16 cellular contexts compared by ENCODE assay signal in genomic region chr1:66262233-66262632, GRCh38.
DNase-seq lines count a peak whose midpoint lies in the region; ATAC-seq, FAIRE-seq and TF ChIP-seq lines count a peak whose summit lies in the region.
"Had no signal": no experiment of that assay in that cellular context is flagged by ENCODE, and none has a peak within 500 bp of the region (broad histone marks: within the 10 kb centered on the region; RNA-seq: fewer than 3 reads in every experiment).

No MANE protein-coding gene starts in this region.

- H3K14ac ChIP-seq in H1 (ENCODE audit: insufficient read length), result no peak overlapping the region

- H3K36me3 ChIP-seq in BJ (ENCODE audit: control insufficient read depth, insufficient read depth, low read length) (no peaks in the 10 kb centered on the region), PC-3 (ENCODE audit: low read depth, low read length) (no peaks in the 10 kb centered on the region), H1 (ENCODE audit: control insufficient read depth in 2 of 4, insufficient read depth in 4 of 4, low read length in 3 of 4) (no peaks in the 10 kb centered on the region), mucosa of rectum (ENCODE audit: control insufficient read depth in 2 of 2, insufficient read depth in 2 of 2, low read length in 2 of 2) (no peaks in the 10 kb centered on the region), BE2C (no peaks in the 10 kb centered on the region)
- H3K36me3 ChIP-seq: SJCRH30 had no signal

- H3K27ac Mint-ChIP-seq in T-helper 2 cell treated with Interferon-gamma antibody and Interleukin-4, amounts not matched to agents 5 μg/mL and 100 μg/mL, for 36 hours, result no peak overlapping the region
- H3K27ac Mint-ChIP-seq: activated CD4-positive, alpha-beta memory T cell treated with anti-CD3 and anti-CD28 coated beads for 36 hours; activated naive CD4-positive, alpha-beta T cell treated with anti-CD3 and anti-CD28 coated beads, Interleukin-2, amount 50 U/mL, for 72 hours; IgD-negative memory B cell; type B pancreatic cell had no signal

- CTCF ChIA-PET in BJ (lab: Yijun Ruan, JAX), result interaction anchor here (1.0 to 1.9 kb wide), 2 partner anchors 37 to 80 kb away, joined by 4 read pairs; no protein-coding TSS in a partner anchor
- CTCF ChIA-PET in PC-3 (lab: Charles Lee), result no interaction called here
- CTCF ChIA-PET in H1 (lab: Charles Lee; ENCODE audit: partially characterized antibody), result interaction anchor here (0.7 to 2.8 kb wide), 2 partner anchors 183 to 192 kb away, joined by 4 to 26 read pairs; no protein-coding TSS in a partner anchor

- H3F3A ChIP-seq in PC-3 (ENCODE audit: low read length, unreplicated experiment), result no peaks in the 10 kb centered on the region

- no TSS peak for BruUV-seq in PC-3 (replicated peaks; lab: Mats Ljungman, UMichigan)

- H4K8ac ChIP-seq in H1 (ENCODE audit: extremely low read depth, insufficient read depth, low read length), result no peak overlapping the region

- DNase-seq in BJ (ENCODE audit: low read depth), result peak; percentile 92
- DNase-seq in PC-3, result peak; percentile 97
- DNase-seq in H1 (ENCODE audit: low read depth in 1 of 2, low spot score in 2 of 2), result no peak
- no peak for DNase-seq in BE2C
- DNase-seq in DMS 273 treated with DMSO at 0.1 percent for 48 hours (lab: John Stamatoyannopoulos, UW), result no peak
- no peak for DNase-seq in T-helper 2 cell treated with Interferon-gamma antibody and Interleukin-4, amounts not matched to agents 5 μg/mL and 100 μg/mL, for 36 hours (ENCODE audit: low spot score)
- DNase-seq: activated CD4-positive, alpha-beta memory T cell treated with anti-CD3 and anti-CD28 coated beads for 36 hours; CD8-positive, alpha-beta memory T cell; nucleus accumbens had no signal

- peak overlapping the region; percentile 36 for H3K4me2 ChIP-seq in PC-3 (ENCODE audit: low read length)
- H3K4me2 ChIP-seq in H1 (ENCODE audit: insufficient read depth in 1 of 2, low read depth in 2 of 2, low read length in 2 of 2), result no peak overlapping the region

- no peak overlapping the region for H2AK5ac ChIP-seq in H1 (ENCODE audit: low read depth, low read length)

- no peak overlapping the region for H3K56ac ChIP-seq in H1 (replicated peaks; ENCODE audit: insufficient read length, low read depth, low read length)

- H3K4me1 Mint-ChIP-seq in T-helper 2 cell treated with Interferon-gamma antibody and Interleukin-4, amounts not matched to agents 5 μg/mL and 100 μg/mL, for 36 hours (ENCODE audit: low read depth), result peaks cover 25% of the 10 kb centered on the region

- WGBS in H1 (ENCODE audit: extremely low coverage in 1 of 2, insufficient coverage in 1 of 2, insufficient read length in 1 of 2, insufficient replicate concordance in 2 of 2, low coverage in 1 of 2, low lambda C conversion rate in 2 of 2, missing lambda C conversion rate in 1 of 2), 2 experiments, result 92% methylated on average over 4 of the region's 4 CpGs; no CpG with 5 or more reads in 1 of the 2 experiments

- no peaks in the 10 kb centered on the region for H3K36me3 Mint-ChIP-seq in T-helper 2 cell treated with Interferon-gamma antibody and Interleukin-4, amounts not matched to agents 5 μg/mL and 100 μg/mL, for 36 hours (ENCODE audit: low read depth)
- H3K36me3 Mint-ChIP-seq: activated CD4-positive, alpha-beta memory T cell treated with anti-CD3 and anti-CD28 coated beads for 36 hours; IgD-negative memory B cell; type B pancreatic cell had no signal

- H2BK15ac ChIP-seq in H1 (ENCODE audit: low read length), result no peak overlapping the region

- peaks cover 49% of the 10 kb centered on the region for H3K4me1 ChIP-seq in PC-3 (ENCODE audit: insufficient read depth, low read length)
- H3K4me1 ChIP-seq in H1 (replicated peaks in 1 of 4; ENCODE audit: control insufficient read depth in 3 of 4, insufficient read depth in 4 of 4, low read length in 3 of 4), result peaks cover 0 to 3% (median under 1%) of the 10 kb centered on the region in 4 experiments; a peak in 2 of 7 replicates
- peaks cover 0 to 5% of the 10 kb centered on the region in 2 donors for H3K4me1 ChIP-seq in mucosa of rectum (ENCODE audit: control insufficient read depth in 2 of 2, insufficient read depth in 2 of 2, low read length in 2 of 2)
- H3K4me1 ChIP-seq in BE2C, result no peaks in the 10 kb centered on the region; the same call in 1 of the 2 replicates

- H4K20me1 ChIP-seq in PC-3 (ENCODE audit: low read length) (no peaks in the 10 kb centered on the region), H1 (replicated peaks in 1 of 2; ENCODE audit: control insufficient read depth in 1 of 2, insufficient read depth in 2 of 2, low read length in 2 of 2) (no peaks in the 10 kb centered on the region)

- H4K5ac ChIP-seq in H1 (ENCODE audit: insufficient read length, low read depth, low read length), result no peak overlapping the region

- H4K91ac ChIP-seq in H1 (replicated peaks; ENCODE audit: insufficient read length, low read length), result no peak overlapping the region

- no peak overlapping the region for H2BK12ac ChIP-seq in H1 (ENCODE audit: low read depth, low read length)

- no peak for TF ChIP-seq EP300 in H1 (IDR thresholded peaks at IDR 0.05; ENCODE audit: borderline replicate concordance in 1 of 2, low read depth in 2 of 2, low read length in 2 of 2)

- no peaks in the 10 kb centered on the region for H3K9me3 ChIP-seq in PC-3 (ENCODE audit: low read length)
- no peaks in the 10 kb centered on the region for H3K9me3 ChIP-seq in H1 (ENCODE audit: insufficient read depth in 2 of 2, low read depth in 1 of 2, low read length in 1 of 2)
- H3K9me3 ChIP-seq in mucosa of rectum (ENCODE audit: control insufficient read depth in 2 of 2, low read length in 2 of 2), result no peaks in the 10 kb centered on the region
- no peaks in the 10 kb centered on the region for H3K9me3 ChIP-seq in BE2C
- H3K9me3 ChIP-seq: SJCRH30 had no signal

- H2BK120ac ChIP-seq in H1 (replicated peaks; ENCODE audit: low read depth, low read length), result no peak overlapping the region

- ATAC-seq in PC-3 (peak; percentile 93), HG02973 (IDR thresholded peaks at IDR 0.05; ENCODE audit: unreplicated experiment) (no peak)
- ATAC-seq: activated naive CD4-positive, alpha-beta T cell treated with anti-CD3 and anti-CD28 coated beads, Interleukin-2, amount 50 U/mL, for 72 hours had no signal

- TF ChIP-seq RAD21 in H1 (IDR thresholded peaks at IDR 0.05 in 1 of 2, conservative IDR thresholded peaks at IDR 0.05 in 1 of 2; ENCODE audit: low read depth in 2 of 2, low read length in 2 of 2), result no peak

- H2BK5ac ChIP-seq in H1 (ENCODE audit: low read depth, low read length), result no peak overlapping the region

- H3K27me3 Mint-ChIP-seq in T-helper 2 cell treated with Interferon-gamma antibody and Interleukin-4, amounts not matched to agents 5 μg/mL and 100 μg/mL, for 36 hours (ENCODE audit: low read depth), result peaks cover 15% of the 10 kb centered on the region
- H3K27me3 Mint-ChIP-seq: activated CD4-positive, alpha-beta memory T cell treated with anti-CD3 and anti-CD28 coated beads for 36 hours; CD8-positive, alpha-beta memory T cell; IgD-negative memory B cell; type B pancreatic cell had no signal

- no peaks in the 10 kb centered on the region for H3K23me2 ChIP-seq in H1 (ENCODE audit: low read depth, low read length)

- POLR2A ChIA-PET in BJ (lab: Charles Lee), result no interaction called here
- POLR2A ChIA-PET in PC-3 (lab: Charles Lee; ENCODE audit: unreplicated experiment), result no interaction called here
- POLR2A ChIA-PET in H1 (lab: Charles Lee; ENCODE audit: partially characterized antibody), result no interaction called here

- H3K27me3 ChIP-seq in BJ (ENCODE audit: control insufficient read depth, insufficient read depth, low read length), result no peaks in the 10 kb centered on the region
- no peaks in the 10 kb centered on the region for H3K27me3 ChIP-seq in PC-3 (ENCODE audit: low read length)
- no peaks in the 10 kb centered on the region for H3K27me3 ChIP-seq in H1 (replicated peaks in 1 of 4; ENCODE audit: control insufficient read depth in 3 of 4, extremely low read depth in 1 of 4, insufficient read depth in 3 of 4, low read length in 3 of 4)
- H3K27me3 ChIP-seq in mucosa of rectum (ENCODE audit: control insufficient read depth in 2 of 2, insufficient read depth in 2 of 2, low read length in 2 of 2), result no peaks in the 10 kb centered on the region
- no peaks in the 10 kb centered on the region for H3K27me3 ChIP-seq in BE2C
- H3K27me3 ChIP-seq: SJCRH30 had no signal

- H3K9me2 ChIP-seq in PC-3 (replicated peaks; ENCODE audit: low read length), result no peaks in the 10 kb centered on the region

- FAIRE-seq in H1 (lab: Jason Lieb, UNC), result peak; percentile 32
- FAIRE-seq: GM12892 had no signal

- TF ChIP-seq CTCF in BJ (IDR thresholded peaks at IDR 0.05; ENCODE audit: insufficient read depth, low read depth, low read length) (no peak), PC-3 (conservative IDR thresholded peaks at IDR 0.05; ENCODE audit: low read depth, low read length) (no peak), H1 (IDR thresholded peaks at IDR 0.05; ENCODE audit: control extremely low read depth in 1 of 3, insufficient read depth in 1 of 3, low read depth in 1 of 3, low read length in 3 of 3) (no peak), BE2C (IDR thresholded peaks at IDR 0.05; ENCODE audit: low read depth, low read length) (no peak)

- no peaks in the 10 kb centered on the region for H3K79me1 ChIP-seq in H1 (ENCODE audit: low read depth, low read length)

- no peak overlapping the region for H3K18ac ChIP-seq in H1 (ENCODE audit: extremely low read depth, low read length)

- no peak for TF ChIP-seq POLR2A in H1 (IDR thresholded peaks at IDR 0.05; ENCODE audit: control extremely low read depth in 1 of 2, low read depth in 2 of 2, low read length in 2 of 2)

- H2AFZ ChIP-seq in PC-3 (ENCODE audit: low read length) (no peak overlapping the region), H1 (ENCODE audit: low read length) (no peak overlapping the region)

- H3K9ac ChIP-seq in PC-3 (ENCODE audit: low read length), result peak overlapping the region; percentile 25; the same call in 1 of the 2 replicates
- no peak overlapping the region for H3K9ac ChIP-seq in H1 (replicated peaks in 1 of 4; ENCODE audit: extremely low read depth in 1 of 4, low read depth in 3 of 4, low read length in 3 of 4)
- H3K9ac ChIP-seq in mucosa of rectum (ENCODE audit: low read depth in 1 of 2, low read length in 2 of 2), result no peak overlapping the region

- H3K27ac ChIP-seq in PC-3 (ENCODE audit: low read length), result peak overlapping the region; percentile 73
- H3K27ac ChIP-seq in H1 (ENCODE audit: low read depth, low read length), result no peak overlapping the region
- H3K27ac ChIP-seq in mucosa of rectum (ENCODE audit: low read depth in 2 of 2, low read length in 2 of 2), result peak overlapping the region; percentile 1 to 48
- H3K27ac ChIP-seq: SJCRH30 had no signal

- no peak overlapping the region for H3K4ac ChIP-seq in H1 (replicated peaks; ENCODE audit: insufficient read length, low read depth, low read length)

- H3K23ac ChIP-seq in H1 (ENCODE audit: insufficient read length), result no peak overlapping the region

- no peak overlapping the region for H3K4me3 Mint-ChIP-seq in T-helper 2 cell treated with Interferon-gamma antibody and Interleukin-4, amounts not matched to agents 5 μg/mL and 100 μg/mL, for 36 hours
- H3K4me3 Mint-ChIP-seq: activated CD4-positive, alpha-beta memory T cell treated with anti-CD3 and anti-CD28 coated beads for 36 hours; IgD-negative memory B cell; type B pancreatic cell had no signal

- intact Hi-C loops in PC-3 (cut with micrococcal nuclease), result no loop called here

- H3K9me3 Mint-ChIP-seq in T-helper 2 cell treated with Interferon-gamma antibody and Interleukin-4, amounts not matched to agents 5 μg/mL and 100 μg/mL, for 36 hours, result no peaks in the 10 kb centered on the region
- H3K9me3 Mint-ChIP-seq: activated CD4-positive, alpha-beta memory T cell treated with anti-CD3 and anti-CD28 coated beads for 36 hours; CD8-positive, alpha-beta memory T cell; IgD-negative memory B cell; type B pancreatic cell had no signal

- no peaks in the 10 kb centered on the region for H3K79me2 ChIP-seq in PC-3 (ENCODE audit: low read length)
- no peaks in the 10 kb centered on the region for H3K79me2 ChIP-seq in H1 (ENCODE audit: control insufficient read depth in 1 of 2, insufficient read depth in 2 of 2, low read length in 2 of 2)

- H3K4me3 ChIP-seq in BJ (ENCODE audit: low read depth, low read length) (no peak overlapping the region), PC-3 (ENCODE audit: low read length) (no peak overlapping the region), H1 (ENCODE audit: extremely low read depth in 1 of 4, insufficient read depth in 2 of 4, low read depth in 3 of 4, low read length in 4 of 4) (no peak overlapping the region), mucosa of rectum (ENCODE audit: low read length in 2 of 2) (no peak overlapping the region), BE2C (ENCODE audit: low read depth, low read length) (no peak overlapping the region)
- H3K4me3 ChIP-seq: SJCRH30 had no signal

- H2BK20ac ChIP-seq in H1 (ENCODE audit: low read length), result no peak overlapping the region

Comparison
In these comparisons a context has a peak if more than half of its experiments do, and no peak if none do; other contexts are left out.
1. DNase-seq: peak in BJ (single experiment) and PC-3 (single experiment); none in H1 (0 of 2), BE2C (single experiment), DMS 273 treated with DMSO at 0.1 percent for 48 hours (single experiment) and T-helper 2 cell treated with Interferon-gamma antibody and Interleukin-4, amounts not matched to agents 5 μg/mL and 100 μg/mL, for 36 hours (single experiment).